Comparison of ENCODE assay signal across 8 cellular contexts in genomic region chr7:36389371-36390198, GRCh38. TPM values are rescaled to one million over a fixed set of nuclear protein-coding genes. Genes with fewer than 3 reads are reported as not detected.
A peak's percentile ranks its signal among the peaks of the same experiment; 100 is the strongest.
DNase-seq lines count a peak whose midpoint lies in the region; ATAC-seq and TF ChIP-seq lines count a peak whose summit lies in the region.

Gene ANLN (plus strand): TSS chr7:36389862. CDS start chr7:36390027, 165 bp downstream.

- intact Hi-C loops in activated CD4-positive, alpha-beta T cell treated with anti-CD3 and anti-CD28 coated beads, Interleukin-2, amount 10 ng/mL, durations not matched to agents 24 days and 14 days (cut with micrococcal nuclease), result loop anchor here (1.0 to 10.0 kb wide), 9 partner anchors 22 to 1843 kb away; partner anchors contain the start of genes EEPD1 and HERPUD2

- peak; percentile 56 for DNase-seq in BJ (ENCODE audit: low read depth)
- peak; percentile 89 for DNase-seq in GM19238 (ENCODE audit: insufficient read length, low spot score)
- peak; percentile 90 to 94 for DNase-seq in NCI-H524 (lab: John Stamatoyannopoulos, UW)
- peak; percentile 97 for DNase-seq in activated CD4-positive, alpha-beta T cell treated with anti-CD3 and anti-CD28 coated beads, Interleukin-2, amount 10 ng/mL, durations not matched to agents 24 days and 14 days
- DNase-seq in cortex of kidney (lab: John Stamatoyannopoulos, UW), result peak; percentile 89
- peak; percentile 97 for DNase-seq in left kidney (ENCODE audit: low read depth, low spot score)
- peak; percentile 78 to 83 for DNase-seq in stimulated activated CD4-positive, alpha-beta T cell treated with anti-CD3 and anti-CD28 coated beads, Interleukin-1b, Interleukin-23, amount 100 ng/mL, for 4 hours (ENCODE audit: low read depth in 2 of 2)

- POLR2A ChIA-PET in BJ (lab: Charles Lee), result interaction anchor here (1.0 kb wide), 1 partner anchor 11 kb away, joined by 3 read pairs; no protein-coding TSS in a partner anchor

- H3K36me3 Mint-ChIP-seq in activated CD4-positive, alpha-beta T cell treated with anti-CD3 and anti-CD28 coated beads, Interleukin-2, amount 10 ng/mL, durations not matched to agents 24 days and 14 days (ENCODE audit: low read depth), result peaks cover 13% of the 10 kb centered on the region

- no peaks in the 10 kb centered on the region for H3K9me3 Mint-ChIP-seq in activated CD4-positive, alpha-beta T cell treated with anti-CD3 and anti-CD28 coated beads, Interleukin-2, amount 10 ng/mL, durations not matched to agents 24 days and 14 days

- H3K27ac Mint-ChIP-seq in activated CD4-positive, alpha-beta T cell treated with anti-CD3 and anti-CD28 coated beads, Interleukin-2, amount 10 ng/mL, durations not matched to agents 24 days and 14 days, result peak within 1 kb of the TSS; percentile 85

- H3K36me3 ChIP-seq in BJ (ENCODE audit: control insufficient read depth, insufficient read depth, low read length), result no peaks in the 10 kb centered on the region

- peaks cover 33% of the 10 kb centered on the region for H3K4me1 Mint-ChIP-seq in activated CD4-positive, alpha-beta T cell treated with anti-CD3 and anti-CD28 coated beads, Interleukin-2, amount 10 ng/mL, durations not matched to agents 24 days and 14 days

- peaks cover 12% of the 10 kb centered on the region for H3K27me3 Mint-ChIP-seq in activated CD4-positive, alpha-beta T cell treated with anti-CD3 and anti-CD28 coated beads, Interleukin-2, amount 10 ng/mL, durations not matched to agents 24 days and 14 days

- peak within 1 kb of the TSS; percentile 92 for H3K4me3 Mint-ChIP-seq in activated CD4-positive, alpha-beta T cell treated with anti-CD3 and anti-CD28 coated beads, Interleukin-2, amount 10 ng/mL, durations not matched to agents 24 days and 14 days

- no peaks in the 10 kb centered on the region for H3K27me3 ChIP-seq in BJ (ENCODE audit: control insufficient read depth, insufficient read depth, low read length)

- no peak for TF ChIP-seq CTCF in BJ (IDR thresholded peaks at IDR 0.05; ENCODE audit: insufficient read depth, low read depth, low read length)

- CTCF ChIA-PET in BJ (lab: Yijun Ruan, JAX), result interaction anchor here (1.9 kb wide), 1 partner anchor 23 kb away, joined by 18 read pairs; a partner anchor contains a TSS

- ATAC-seq in HG03439 (IDR thresholded peaks at IDR 0.05; ENCODE audit: unreplicated experiment), result peak; percentile 69

- peak within 1 kb of the TSS; percentile 90 for H3K4me3 ChIP-seq in BJ (ENCODE audit: low read depth, low read length)

RNA-seq across cellular contexts. Expression of gene ANLN, which starts in this region (rescaled TPM):
- 54.2 and 63.3 TPM in 2 replicates for polyA plus RNA-seq in BJ (2011; rRNA removed)
- polyA minus RNA-seq in BJ (2011; rRNA and poly(A)+ RNA removed), result 72.5 and 98.5 TPM in 2 replicates
- 35.6 and 35.9 TPM in 2 replicates for total RNA-seq in activated CD4-positive, alpha-beta T cell treated with anti-CD3 and anti-CD28 coated beads, Interleukin-2, amount 10 ng/mL, durations not matched to agents 24 days and 14 days

Comparison
In these comparisons a context has a peak if more than half of its experiments do, and no peak if none do; other contexts are left out.
1. Peak in every context shown above with its lines: DNase-seq, ATAC-seq and H3K4me3 ChIP-seq.